Comparison of ENCODE assay signal across 10 cellular contexts in genomic region chr13:27868639-27869435, GRCh38. TPM values are rescaled to one million over a fixed set of nuclear protein-coding genes. Genes with fewer than 3 reads are reported as not detected.
DNase-seq lines count a peak whose midpoint lies in the region; TF ChIP-seq lines count a peak whose summit lies in the region.
"Had no signal": no experiment of that assay in that cellular context is flagged by ENCODE, and none has a peak within 500 bp of the region (broad histone marks: within the 10 kb centered on the region; RNA-seq: fewer than 3 reads in every experiment).

No MANE protein-coding gene starts in this region.

- no peaks in the 10 kb centered on the region for H3K79me2 ChIP-seq in parathyroid adenoma

- no peak for TF ChIP-seq POLR2A in ovary (IDR thresholded peaks at IDR 0.05)

- POLR2A ChIA-PET in GM10248 (lab: Yijun Ruan, JAX) = no interaction called here

- CTCF ChIA-PET in GM10248 (lab: Yijun Ruan, JAX) = interaction anchor here (0.5 to 3.2 kb wide), 13 partner anchors 9 to 118 kb away, joined by 3 to 40 read pairs (median 4); no protein-coding TSS in a partner anchor

- peak; percentile 33 for DNase-seq in GM10248 (ENCODE audit: extremely low spot score)
- DNase-seq in MV-4-11 (lab: John Stamatoyannopoulos, UW) = peak; percentile 12
- DNase-seq in choroid plexus epithelial cell (ENCODE audit: low read depth) = peak; percentile 36
- DNase-seq in ovary = no peak
- no peak for DNase-seq in cortex of kidney (lab: John Stamatoyannopoulos, UW)
- DNase-seq in NCI-H146 treated with DMSO at 0.1 percent for 48 hours (lab: John Stamatoyannopoulos, UW; ENCODE audit: unreplicated experiment) = no peak
- DNase-seq: anterior cingulate cortex; naive thymus-derived CD4-positive, alpha-beta T cell had no signal

- H3K27me3 ChIP-seq in parathyroid adenoma (ENCODE audit: control insufficient read depth, insufficient read depth, low read length) = no peaks in the 10 kb centered on the region
- H3K27me3 ChIP-seq in ovary = no peaks in the 10 kb centered on the region

- H3K9me3 ChIP-seq in parathyroid adenoma (ENCODE audit: control insufficient read depth, low read length) (no peaks in the 10 kb centered on the region), ovary (no peaks in the 10 kb centered on the region)
- H3K9me3 ChIP-seq: HAP-1 had no signal

- H3K4me2 ChIP-seq in parathyroid adenoma (ENCODE audit: low read length) = no peak overlapping the region

- 24 to 32% (median 31%) methylated on average over 9 of the region's 9 CpGs for WGBS in ovary, 3 donors

- H2AFZ ChIP-seq in parathyroid adenoma = no peak overlapping the region

- H3K4me1 ChIP-seq in parathyroid adenoma (no peaks in the 10 kb centered on the region), ovary (ENCODE audit: insufficient read depth) (no peaks in the 10 kb centered on the region)
- H3K4me1 ChIP-seq: HAP-1 had no signal

- no peak for TF ChIP-seq EP300 in ovary (IDR thresholded peaks at IDR 0.05)

- no peak overlapping the region for H3K27ac ChIP-seq in parathyroid adenoma
- H3K27ac ChIP-seq in ovary = no peak overlapping the region

- TF ChIP-seq CTCF in GM10248 (IDR thresholded peaks at IDR 0.05; ENCODE audit: control extremely low read depth, extremely low read depth, low read depth, missing control alignments) (peak; percentile 28), choroid plexus epithelial cell (conservative IDR thresholded peaks at IDR 0.05; ENCODE audit: low read depth, low read length) (peak; percentile 61), parathyroid adenoma (IDR thresholded peaks at IDR 0.05) (peak; percentile 9), ovary (IDR thresholded peaks at IDR 0.05) (no peak)

- H3K36me3 ChIP-seq in parathyroid adenoma (ENCODE audit: control insufficient read depth, insufficient read depth, low read length) = no peaks in the 10 kb centered on the region
- no peaks in the 10 kb centered on the region for H3K36me3 ChIP-seq in ovary
- H3K36me3 ChIP-seq: HAP-1 had no signal

- H3K4me3 ChIP-seq in choroid plexus epithelial cell (ENCODE audit: low read depth, low read length) (no peak overlapping the region), parathyroid adenoma (ENCODE audit: low read depth, low read length) (no peak overlapping the region), ovary (no peak overlapping the region)
- H3K4me3 ChIP-seq: HAP-1 had no signal

- H3K9ac ChIP-seq in parathyroid adenoma = no peak overlapping the region

- intact Hi-C loops in ovary (cut with DNase I) = no loop called here

RNA-seq across cellular contexts. Expression of gene PDX1, which starts 51.0 kb away (rescaled TPM):
- not detected for total RNA-seq in ovary
- not detected for polyA plus RNA-seq in ovary
- total RNA-seq: naive thymus-derived CD4-positive, alpha-beta T cell had no signal
- polyA plus RNA-seq: naive thymus-derived CD4-positive, alpha-beta T cell had no signal

Comparison
In these comparisons a context has a peak if more than half of its experiments do, and no peak if none do; other contexts are left out.
1. DNase-seq: peak in GM10248 (single experiment), MV-4-11 (single experiment) and choroid plexus epithelial cell (single experiment); none in ovary (0 of 5), cortex of kidney (single experiment) and NCI-H146 treated with DMSO at 0.1 percent for 48 hours (single experiment).
2. CTCF ChIP-seq: peak in GM10248 (single experiment), choroid plexus epithelial cell (single experiment) and parathyroid adenoma (single experiment); none in ovary (0 of 3).